ENCODE assay signal across 8 cellular contexts in genomic region chr10:131902211-131902610, GRCh38. TPM values are rescaled to one million over a fixed set of nuclear protein-coding genes. Genes with fewer than 3 reads are reported as not detected.
DNase-seq lines count a peak whose midpoint lies in the region; ATAC-seq and TF ChIP-seq lines count a peak whose summit lies in the region.

No MANE protein-coding gene starts in this region.

- H3K36me3 ChIP-seq in GM23248 (ENCODE audit: low read depth) (peaks cover 7% of the 10 kb centered on the region), SU-DHL-6 (ENCODE audit: low read length) (no peaks in the 10 kb centered on the region), gastrocnemius medialis (no peaks in the 10 kb centered on the region)

- H3K4me1 ChIP-seq in GM23248 (ENCODE audit: insufficient read depth) (peaks cover 17% of the 10 kb centered on the region), gastrocnemius medialis (peaks cover 43 to 50% of the 10 kb centered on the region in 2 donors)

- intact Hi-C loops in gastrocnemius medialis (cut with DNase I; ENCODE audit: low total_unique reads): no loop called here

- H3F3A ChIP-seq in GM23248 (ENCODE audit: insufficient read depth) (no peaks in the 10 kb centered on the region; the same call in 1 of the 2 replicates), SU-DHL-6 (ENCODE audit: insufficient read depth) (no peaks in the 10 kb centered on the region)

- peak overlapping the region; percentile 99 for H3K4me2 ChIP-seq in GM23248 (ENCODE audit: unreplicated experiment)
- peak overlapping the region; percentile 85 for H3K4me2 ChIP-seq in SU-DHL-6 (ENCODE audit: low read depth, low read length, poor library complexity, severe bottlenecking)

- in situ Hi-C loops in GM23248 (cut with MboI) (no loop called here), gastrocnemius medialis (cut with MboI; ENCODE audit: low sequenced_read_pairs in 4 of 4) (no loop called here)

- H4K20me1 ChIP-seq in GM23248 (ENCODE audit: insufficient read depth): peaks cover 8% of the 10 kb centered on the region; the same call in 1 of the 2 replicates
- H4K20me1 ChIP-seq in SU-DHL-6 (ENCODE audit: low read depth, low read length): peaks cover 9% of the 10 kb centered on the region; the same call in 1 of the 2 replicates

- TF ChIP-seq POLR2A in gastrocnemius medialis (IDR thresholded peaks at IDR 0.05): no peak

- H3K4me3 ChIP-seq in GM23248: peak overlapping the region; percentile 86
- peak overlapping the region; percentile 78 for H3K4me3 ChIP-seq in SU-DHL-6 (ENCODE audit: insufficient read depth, low read length, poor library complexity, severe bottlenecking)
- peak overlapping the region; percentile 78 for H3K4me3 ChIP-seq in fibroblast of the aortic adventitia (ENCODE audit: low read depth, low read length)
- peak overlapping the region; percentile 65 to 90 (median 81) for H3K4me3 ChIP-seq in gastrocnemius medialis

- H2AFZ ChIP-seq in GM23248 (peak overlapping the region; percentile 66), SU-DHL-6 (ENCODE audit: low read depth, low read length, severe bottlenecking) (no peak overlapping the region)

- H3K9ac ChIP-seq in GM23248: peak overlapping the region; percentile 84
- H3K9ac ChIP-seq in SU-DHL-6 (ENCODE audit: low read length): peak overlapping the region; percentile 81

- peak overlapping the region; percentile 70 for H3K27ac ChIP-seq in GM23248
- no peak overlapping the region for H3K27ac ChIP-seq in SU-DHL-6 (ENCODE audit: low read depth, low read length)
- H3K27ac ChIP-seq in gastrocnemius medialis: peak overlapping the region; percentile 86 to 96 (median 88)

- H3K9me3 ChIP-seq in GM23248 (ENCODE audit: low read depth) (no peaks in the 10 kb centered on the region), SU-DHL-6 (ENCODE audit: insufficient read depth, low read length) (no peaks in the 10 kb centered on the region), gastrocnemius medialis (no peaks in the 10 kb centered on the region)

- H3K27me3 ChIP-seq in GM23248 (replicated peaks; ENCODE audit: insufficient read depth) (peaks cover 8% of the 10 kb centered on the region; the same call in 1 of the 2 replicates), SU-DHL-6 (ENCODE audit: low read length) (no peaks in the 10 kb centered on the region), gastrocnemius medialis (peaks cover 3 to 13% (median 6%) of the 10 kb centered on the region in 3 donors)

- H3K79me2 ChIP-seq in GM23248 (ENCODE audit: insufficient read depth) (peaks cover 61% of the 10 kb centered on the region), SU-DHL-6 (ENCODE audit: insufficient read depth, low read length) (peaks cover 58% of the 10 kb centered on the region)

- DNase-seq in GM23248 (no peak), fibroblast of the aortic adventitia (ENCODE audit: low read depth) (no peak), gastrocnemius medialis (no peak), hippocampal formation (lab: John Stamatoyannopoulos, UW) (no peak), NCI-H510A (lab: John Stamatoyannopoulos, UW) (no peak)

- ATAC-seq in gastrocnemius medialis (no peak), HG03045 (IDR thresholded peaks at IDR 0.05; ENCODE audit: unreplicated experiment) (no peak), HG02610 (IDR thresholded peaks at IDR 0.05; ENCODE audit: unreplicated experiment) (no peak)

- TF ChIP-seq CTCF in SU-DHL-6 (IDR thresholded peaks at IDR 0.05; ENCODE audit: insufficient read depth, low read length, poor library complexity, severe bottlenecking) (no peak), fibroblast of the aortic adventitia (IDR thresholded peaks at IDR 0.05; ENCODE audit: insufficient read depth, low read length) (no peak), gastrocnemius medialis (IDR thresholded peaks at IDR 0.05 in 4 of 5, conservative IDR thresholded peaks at IDR 0.05 in 1 of 5) (no peak)

- WGBS in GM23248 (ENCODE audit: low coverage in 1 of 2, low lambda C conversion rate in 2 of 2, missing lambda C conversion rate in 2 of 2), 2 experiments: 32 to 34% methylated on average over 5 of the region's 5 CpGs

- H3K9me2 ChIP-seq in GM23248 (ENCODE audit: insufficient read depth): no peaks in the 10 kb centered on the region
- H3K9me2 ChIP-seq in SU-DHL-6 (replicated peaks; ENCODE audit: insufficient read depth, low read length): no peaks in the 10 kb centered on the region

RNA-seq across cellular contexts. Expression of gene PPP2R2D, which starts 1.4 kb away (rescaled TPM):
- 14.7 and 26.2 TPM in 2 replicates for total RNA-seq in GM23248 (2014; rRNA removed; shearing (Covaris generic))
- 18.5 and 21.3 TPM in 2 replicates for polyA plus RNA-seq in GM23248 (2016; fragmentation: Nextera tagmentation; extraction: Ambion mirVana)
- total RNA-seq in fibroblast of the aortic adventitia (ENCODE audit: low replicate concordance): 24.2 and 44.4 TPM in 2 replicates
- total RNA-seq in gastrocnemius medialis: 10 to 100 TPM; 22.4 to 33.7 (median 29.1) TPM
